ENCODE assay signal across 8 cellular contexts in genomic region chr3:177345049-177345972, GRCh38.
DNase-seq lines count a peak whose midpoint lies in the region; ATAC-seq, FAIRE-seq and TF ChIP-seq lines count a peak whose summit lies in the region.

No MANE protein-coding gene starts in this region.

- TF ChIP-seq POLR2A in GM12891 (IDR thresholded peaks at IDR 0.05; ENCODE audit: low read depth, low read length) = no peak

- DNase-seq in GM12891 (ENCODE audit: insufficient read length, low spot score) (no peak), NCI-H2081 treated with DMSO at 0.1 percent for 48 hours (lab: John Stamatoyannopoulos, UW) (peak; percentile 59), cerebellar cortex (ENCODE audit: low spot score) (peak; percentile 68), D721Med (ENCODE audit: insufficient read length, low spot score) (no peak)
- peak; percentile 37 for DNase-seq in activated CD4-positive, CD25-positive, alpha-beta regulatory T cell treated with anti-CD3 and anti-CD28 coated beads, Interleukin-2, amount 50 U/mL, for 16 hours (ENCODE audit: low read depth, low spot score)
- peak; percentile 83 for DNase-seq in stimulated activated CD4-positive, alpha-beta T cell treated with anti-CD3 and anti-CD28 coated beads, Interleukin-1b, Interleukin-23, amount 100 ng/mL, for 48 hours

- peak; percentile 85 for ATAC-seq in HG02852 (IDR thresholded peaks at IDR 0.05; ENCODE audit: unreplicated experiment)

- peak; percentile 73 for FAIRE-seq in GM12891 (lab: Jason Lieb, UNC)
- FAIRE-seq in D721Med (lab: Jason Lieb, UNC) = no peak

- H3K27me3 ChIP-seq in layer of hippocampus (ENCODE audit: control insufficient read depth, insufficient read depth, low read length) = no peaks in the 10 kb centered on the region

- no peak for TF ChIP-seq CTCF in D721Med (IDR thresholded peaks at IDR 0.05; ENCODE audit: insufficient read depth, missing control alignments)

- peak overlapping the region; percentile 66 for H3K27ac ChIP-seq in layer of hippocampus (ENCODE audit: low read depth, low read length)

TF ChIP-seq in GM12891, 5 proteins besides CTCF, POLR2A, EP300 and RAD21:
- TF ChIP-seq TAF1 (IDR thresholded peaks at IDR 0.05; ENCODE audit: low read depth, low read length) = no peak

Comparison
In these comparisons a context has a peak if more than half of its experiments do, and no peak if none do; other contexts are left out.
1. DNase-seq: peak in NCI-H2081 treated with DMSO at 0.1 percent for 48 hours (single experiment), activated CD4-positive, CD25-positive, alpha-beta regulatory T cell treated with anti-CD3 and anti-CD28 coated beads, Interleukin-2, amount 50 U/mL, for 16 hours (single experiment), cerebellar cortex (single experiment) and stimulated activated CD4-positive, alpha-beta T cell treated with anti-CD3 and anti-CD28 coated beads, Interleukin-1b, Interleukin-23, amount 100 ng/mL, for 48 hours (single experiment); none in GM12891 (single experiment) and D721Med (single experiment).